ENCODE assay signal across 9 cellular contexts in genomic region chr17:44386182-44386525, GRCh38. TPM values are rescaled to one million over a fixed set of nuclear protein-coding genes. Genes with fewer than 3 reads are reported as not detected.
DNase-seq lines count a peak whose midpoint lies in the region; TF ChIP-seq lines count a peak whose summit lies in the region.
"Had no signal": no experiment of that assay in that cellular context is flagged by ENCODE, and none has a peak within 500 bp of the region (broad histone marks: within the 10 kb centered on the region; RNA-seq: fewer than 3 reads in every experiment).

No MANE protein-coding gene starts in this region.

- intact Hi-C loops in activated CD4-positive, alpha-beta memory T cell treated with anti-CD3 and anti-CD28 coated beads for 36 hours (cut with micrococcal nuclease), result loop anchor here (5.0 kb wide), 1 partner anchor 116 kb away; the partner anchor contains the start of gene GPATCH8
- intact Hi-C loops in stomach (cut with DNase I; ENCODE audit: low total_unique reads), result no loop called here

- H3K4me3 Mint-ChIP-seq in activated T-cell treated with anti-CD3 and anti-CD28 coated beads, Interleukin-2, amount 50 U/mL, for 24 hours, result peak overlapping the region; percentile 71
- H3K4me3 Mint-ChIP-seq in activated CD4-positive, alpha-beta memory T cell treated with anti-CD3 and anti-CD28 coated beads for 36 hours, result peak overlapping the region; percentile 57

- no peak for TF ChIP-seq POLR2A in stomach (IDR thresholded peaks at IDR 0.05)

- 32 to 56% (median 40%) methylated on average over 6 to 10 of the region's 10 CpGs for WGBS in stomach, 5 donors

- CTCF ChIA-PET in activated CD4-positive, alpha-beta memory T cell treated with anti-CD3 and anti-CD28 coated beads for 36 hours (lab: Charles Lee), result interaction anchor here (1.0 to 3.0 kb wide), 4 partner anchors 10 to 41 kb away, joined by 3 to 11 read pairs (median 7); partner anchors contain the start of genes FAM171A2 and GRN

- TF ChIP-seq CTCF in stomach (IDR thresholded peaks at IDR 0.05), result no peak

- H3K4me1 ChIP-seq in iPS-18a (ENCODE audit: control insufficient read depth, low read depth, low read length), result peaks cover 11% of the 10 kb centered on the region
- H3K4me1 ChIP-seq in stomach, result peaks cover 8 to 25% (median 20%) of the 10 kb centered on the region in 4 donors

- no peak overlapping the region for H3K9ac ChIP-seq in iPS-18a (ENCODE audit: low read length)

- TF ChIP-seq EP300 in stomach (IDR thresholded peaks at IDR 0.05), result no peak

- H3K9me3 ChIP-seq in iPS-18a (ENCODE audit: control insufficient read depth, low read depth, low read length) (no peaks in the 10 kb centered on the region), stomach (no peaks in the 10 kb centered on the region)

- DNase-seq in activated T-cell treated with anti-CD3 and anti-CD28 coated beads, Interleukin-2, amount 50 U/mL, for 24 hours, result no peak
- DNase-seq in activated T-cell treated with anti-CD3 and anti-CD28 coated beads for 4 hours, result no peak
- DNase-seq in activated CD4-positive, alpha-beta memory T cell treated with anti-CD3 and anti-CD28 coated beads for 36 hours, result no peak
- DNase-seq in stomach, result no peak
- no peak for DNase-seq in DMS114 treated with DMSO at 0.1 percent for 48 hours (lab: John Stamatoyannopoulos, UW; ENCODE audit: unreplicated experiment)
- no peak for DNase-seq in stimulated activated CD4-positive, alpha-beta T cell treated with anti-CD3 and anti-CD28 coated beads, Interleukin-4, amount 100 ng/mL, for 4 hours
- no peak for DNase-seq in NCI-H146 treated with DMSO at 0.1 percent for 48 hours (lab: John Stamatoyannopoulos, UW; ENCODE audit: unreplicated experiment)

- POLR2A ChIA-PET in activated CD4-positive, alpha-beta memory T cell treated with anti-CD3 and anti-CD28 coated beads for 36 hours (lab: Charles Lee), result interaction anchor here (0.7 kb wide), 1 partner anchor 10 kb away, joined by 4 read pairs; no protein-coding TSS in a partner anchor

- peaks cover 16% of the 10 kb centered on the region for H3K4me1 Mint-ChIP-seq in activated T-cell treated with anti-CD3 and anti-CD28 coated beads, Interleukin-2, amount 50 U/mL, for 24 hours (ENCODE audit: low read depth)
- peaks cover 10% of the 10 kb centered on the region for H3K4me1 Mint-ChIP-seq in activated CD4-positive, alpha-beta memory T cell treated with anti-CD3 and anti-CD28 coated beads for 36 hours (ENCODE audit: low read depth)

- no peak overlapping the region for H3K27ac ChIP-seq in iPS-18a (ENCODE audit: low read length)
- peak overlapping the region in 1 of 5 donors; percentile 69 for H3K27ac ChIP-seq in stomach

- no peaks in the 10 kb centered on the region for H3K9me3 Mint-ChIP-seq in activated T-cell treated with anti-CD3 and anti-CD28 coated beads, Interleukin-2, amount 50 U/mL, for 24 hours
- no peaks in the 10 kb centered on the region for H3K9me3 Mint-ChIP-seq in activated CD4-positive, alpha-beta memory T cell treated with anti-CD3 and anti-CD28 coated beads for 36 hours

- peaks cover 46% of the 10 kb centered on the region for H3K27me3 ChIP-seq in iPS-18a (ENCODE audit: control insufficient read depth, insufficient read depth, low read length)
- H3K27me3 ChIP-seq in stomach, result peaks cover 0 to 32% (median 17%) of the 10 kb centered on the region in 3 donors

- peak overlapping the region; percentile 71 for H3K4me3 ChIP-seq in iPS-18a (ENCODE audit: low read length)
- peak overlapping the region; percentile 49 to 58 (median 54) for H3K4me3 ChIP-seq in stomach

- no peaks in the 10 kb centered on the region for H3K36me3 Mint-ChIP-seq in activated T-cell treated with anti-CD3 and anti-CD28 coated beads, Interleukin-2, amount 50 U/mL, for 24 hours (ENCODE audit: low read depth)
- H3K36me3 Mint-ChIP-seq in activated CD4-positive, alpha-beta memory T cell treated with anti-CD3 and anti-CD28 coated beads for 36 hours, result no peaks in the 10 kb centered on the region

- peaks cover 31% of the 10 kb centered on the region for H3K27me3 Mint-ChIP-seq in activated T-cell treated with anti-CD3 and anti-CD28 coated beads, Interleukin-2, amount 50 U/mL, for 24 hours
- peaks cover 18% of the 10 kb centered on the region for H3K27me3 Mint-ChIP-seq in activated CD4-positive, alpha-beta memory T cell treated with anti-CD3 and anti-CD28 coated beads for 36 hours

- H3K36me3 ChIP-seq in iPS-18a (ENCODE audit: control insufficient read depth, low read depth, low read length) (no peaks in the 10 kb centered on the region), stomach (no peaks in the 10 kb centered on the region)

- H3K27ac Mint-ChIP-seq in activated T-cell treated with anti-CD3 and anti-CD28 coated beads, Interleukin-2, amount 50 U/mL, for 24 hours, result no peak overlapping the region
- H3K27ac Mint-ChIP-seq in activated CD4-positive, alpha-beta memory T cell treated with anti-CD3 and anti-CD28 coated beads for 36 hours, result no peak overlapping the region

RNA-seq across cellular contexts. Expression of gene ITGA2B, which starts 3.3 kb away (rescaled TPM):
- 1 to 10 TPM; 1.0 to 1.4 TPM for total RNA-seq in activated CD4-positive, alpha-beta memory T cell treated with anti-CD3 and anti-CD28 coated beads for 36 hours
- 1 to 10 TPM in 1 of 5 donors, under 1 TPM in 1, not detected in 3; under 0.01 to 2.4 TPM for total RNA-seq in stomach
- under 1 TPM; 0.12 to 0.53 (median 0.46) TPM for polyA plus RNA-seq in stomach
- total RNA-seq: HT-29 had no signal

RNA-seq across cellular contexts. Expression of gene FAM171A2, which starts 22.5 kb away (rescaled TPM):
- under 1 TPM; 0.19 to 0.21 TPM for total RNA-seq in activated CD4-positive, alpha-beta memory T cell treated with anti-CD3 and anti-CD28 coated beads for 36 hours
- total RNA-seq in stomach, result 1 to 10 TPM in 2 of 5 donors, not detected in 3; 2.0 to 5.4 TPM
- under 1 TPM; 0.30 to 0.31 (median 0.31) TPM for polyA plus RNA-seq in stomach

RNA-seq across cellular contexts. Expression of gene GRN, which starts 41.1 kb away (rescaled TPM):
- 10 to 100 TPM; 59.7 to 62.4 TPM for total RNA-seq in activated CD4-positive, alpha-beta memory T cell treated with anti-CD3 and anti-CD28 coated beads for 36 hours
- 100 to 1,000 TPM; 104 to 644 (median 239) TPM for total RNA-seq in stomach
- 100 to 1,000 TPM in 1 of 3 donors, 10 to 100 TPM in 2; 31.8 to 189 (median 78.9) TPM for polyA plus RNA-seq in stomach
